Comparison of ENCODE assay signal across 25 cellular contexts in the genomic region with DNA sequence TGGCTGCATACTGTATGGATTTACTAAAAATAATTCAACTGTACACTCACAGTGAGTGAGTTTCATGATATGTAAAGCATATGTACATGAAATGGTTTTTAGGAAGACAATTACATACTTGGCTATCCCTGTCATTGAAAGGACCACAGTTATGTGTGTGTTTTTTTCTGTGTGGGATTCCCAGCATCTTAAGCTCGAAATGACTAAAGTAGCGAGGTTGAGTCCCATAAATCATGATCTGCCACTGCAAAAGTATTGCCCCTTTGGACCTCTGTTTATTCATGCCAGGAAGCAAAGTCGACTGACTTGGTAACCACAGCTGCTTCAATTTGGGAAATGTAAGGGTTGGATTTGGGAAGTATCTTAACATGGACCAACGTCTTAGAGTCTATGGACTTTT. TPM values are rescaled to one million over a fixed set of nuclear protein-coding genes. Genes with fewer than 3 reads are reported as not detected.
"Had no signal": no experiment of that assay in that cellular context is flagged by ENCODE, and none has a peak within 500 bp of the region (broad histone marks: within the 10 kb centered on the region; RNA-seq: fewer than 3 reads in every experiment).

No MANE protein-coding gene starts in this region.

- DNase-seq: activated B cell treated with CpG ODN at 0.5 μM for 24 hours; activated CD4-positive, alpha-beta T cell treated with anti-CD3 and anti-CD28 coated beads for 36 hours; activated CD8-positive, alpha-beta memory T cell treated with anti-CD3 and anti-CD28 coated beads for 24 hours; activated effector memory CD4-positive, alpha-beta T cell treated with anti-CD3 and anti-CD28 coated beads, Interleukin-2, amount 50 U/mL, for 16 hours; activated naive CD4-positive, alpha-beta T cell treated with anti-CD3 and anti-CD28 coated beads, Interleukin-2, amount 10 ng/mL, durations not matched to agents 7 days and 5 days; activated naive CD8-positive, alpha-beta T cell treated with anti-CD3 and anti-CD28 coated beads, Interleukin-2, amount 10 ng/mL, durations not matched to agents 7 days and 5 days; amniotic stem cell; central memory CD4-positive, alpha-beta T cell; endodermal cell; foreskin melanocyte; left lung; lower lobe of right lung; mucosa of descending colon; stimulated activated CD4-positive, alpha-beta T cell treated with anti-CD3 and anti-CD28 coated beads, Interleukin-2, amount 100 ng/mL, for 48 hours; stimulated activated naive CD8-positive, alpha-beta T cell treated with anti-CD3 and anti-CD28 coated beads, Interleukin-15, Interleukin-2, amounts not matched to agents 100 U/mL and 50 U/mL, for 24 hours; T-helper 2 cell; testis; transverse colon had no signal

- H3K27ac ChIP-seq: breast epithelium, left lung, lower lobe of right lung, right atrium auricular region, testis, transverse colon had no signal

- H3K36me3 ChIP-seq: breast epithelium, left lung, lower lobe of right lung, right atrium auricular region, transverse colon had no signal

- H3K9me3 ChIP-seq: breast epithelium, left lung, lower lobe of right lung, mucosa of descending colon, right atrium auricular region, testis, transverse colon had no signal

- H3K4me3 ChIP-seq: breast epithelium, left lung, lower lobe of right lung, mucosa of descending colon, right atrium auricular region, testis, transverse colon had no signal

- H3K4me1 ChIP-seq: breast epithelium, left lung, lower lobe of right lung, right atrium auricular region, testis, transverse colon had no signal

- H3K27me3 ChIP-seq: breast epithelium, right atrium auricular region, testis had no signal

- ATAC-seq: activated CD4-positive, alpha-beta T cell treated with anti-CD3 and anti-CD28 coated beads for 36 hours; esophagus mucosa; left lung; lower lobe of right lung; mucosa of descending colon; natural killer cell treated with Interleukin-12 subunit alpha and Interleukin-12 subunit beta and Interleukin-15 and Interleukin-18, amount 100 ng/mL, for 72 hours; stimulated activated naive CD8-positive, alpha-beta T cell treated with anti-CD3 and anti-CD28 coated beads, Interleukin-15, Interleukin-2, amounts not matched to agents 100 U/mL and 50 U/mL, for 24 hours had no signal

- FAIRE-seq: islet of Langerhans, urothelium cell line had no signal

RNA-seq across cellular contexts. Expression of a gene that starts 5.5 kb away (rescaled TPM):
- total RNA-seq: activated B cell treated with CpG ODN at 0.5 μM for 24 hours, myocyte, right atrium auricular region had no signal
